Comparison of ENCODE assay signal across 22 cellular contexts in the genomic region with DNA sequence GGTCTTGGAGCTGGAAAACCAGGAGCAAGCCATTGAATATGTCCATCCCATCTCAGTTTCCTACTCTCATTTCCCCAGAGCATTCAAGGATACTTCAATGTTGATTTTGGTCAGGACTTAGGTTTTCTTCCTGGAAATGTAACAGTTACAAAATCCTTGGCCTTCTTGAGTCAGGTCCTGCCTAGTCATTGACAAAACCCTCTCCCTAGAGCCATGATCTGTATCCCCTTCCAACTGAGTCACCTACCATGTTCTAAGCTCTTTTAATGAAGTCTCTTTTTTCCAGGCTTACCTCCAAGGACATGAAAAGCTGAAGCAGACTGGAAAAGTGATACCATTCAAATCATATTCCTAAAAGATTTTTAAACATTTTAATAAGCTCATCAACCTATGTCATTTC.
DNase-seq lines count a peak whose midpoint lies in the region; ATAC-seq, FAIRE-seq and TF ChIP-seq lines count a peak whose summit lies in the region.
"Had no signal": no experiment of that assay in that cellular context is flagged by ENCODE, and none has a peak within 500 bp of the region (broad histone marks: within the 10 kb centered on the region; RNA-seq: fewer than 3 reads in every experiment).

No MANE protein-coding gene starts in this region.

- H3K36me3 ChIP-seq in right atrium auricular region, result no peaks in the 10 kb centered on the region
- no peaks in the 10 kb centered on the region for H3K36me3 ChIP-seq in bronchial epithelial cell (ENCODE audit: control insufficient read depth, insufficient read depth, low read length)
- H3K36me3 ChIP-seq in aorta (ENCODE audit: control insufficient read depth in 1 of 2, insufficient read depth in 2 of 2, low read length in 1 of 2), result no peaks in the 10 kb centered on the region
- H3K36me3 ChIP-seq: Peyer's patch had no signal

- no peak overlapping the region for H3K4me3 Mint-ChIP-seq in progenitor cell of endocrine pancreas (ENCODE audit: low read depth)
- H3K4me3 Mint-ChIP-seq: CD8-positive, alpha-beta memory T cell; IgD-negative memory B cell had no signal

- H3K4me1 Mint-ChIP-seq in progenitor cell of endocrine pancreas (ENCODE audit: low read depth), result no peaks in the 10 kb centered on the region
- H3K4me1 Mint-ChIP-seq: CD8-positive, alpha-beta memory T cell; IgD-negative memory B cell had no signal

- no peak overlapping the region for H3K27ac Mint-ChIP-seq in progenitor cell of endocrine pancreas
- H3K27ac Mint-ChIP-seq: CD8-positive, alpha-beta memory T cell; IgD-negative memory B cell had no signal

- peaks cover 6% of the 10 kb centered on the region for H3K9me3 Mint-ChIP-seq in progenitor cell of endocrine pancreas (ENCODE audit: low read depth)

- no peaks in the 10 kb centered on the region for H3K9me3 ChIP-seq in right atrium auricular region
- H3K9me3 ChIP-seq in aorta (ENCODE audit: control insufficient read depth, low read length), result no peaks in the 10 kb centered on the region
- H3K9me3 ChIP-seq: Peyer's patch had no signal

- H3K4me1 ChIP-seq in right atrium auricular region (no peaks in the 10 kb centered on the region), aorta (ENCODE audit: control insufficient read depth in 1 of 2, insufficient read depth in 2 of 2, low read length in 2 of 2) (no peaks in the 10 kb centered on the region)
- H3K4me1 ChIP-seq: Peyer's patch had no signal

- H3K27ac ChIP-seq in right atrium auricular region, result no peak overlapping the region
- H3K27ac ChIP-seq in aorta (ENCODE audit: low read depth in 1 of 2, low read length in 2 of 2), result no peak overlapping the region
- H3K27ac ChIP-seq: C4-2B, Peyer's patch, SK-N-MC had no signal

- no peaks in the 10 kb centered on the region for H3K36me3 Mint-ChIP-seq in progenitor cell of endocrine pancreas (ENCODE audit: insufficient read depth)
- H3K36me3 Mint-ChIP-seq: CD8-positive, alpha-beta memory T cell; IgD-negative memory B cell had no signal

- FAIRE-seq in bronchial epithelial cell (lab: Jason Lieb, UNC), result no peak
- FAIRE-seq: GM18507 had no signal

- peaks cover 7% of the 10 kb centered on the region for H3K27me3 Mint-ChIP-seq in progenitor cell of endocrine pancreas
- H3K27me3 Mint-ChIP-seq: CD8-positive, alpha-beta memory T cell; IgD-negative memory B cell had no signal

- H3K27me3 ChIP-seq in right atrium auricular region, result no peaks in the 10 kb centered on the region
- H3K27me3 ChIP-seq in bronchial epithelial cell (ENCODE audit: control insufficient read depth, insufficient read depth, low read length), result no peaks in the 10 kb centered on the region
- H3K27me3 ChIP-seq in aorta (ENCODE audit: control insufficient read depth in 1 of 2, insufficient read depth in 2 of 2, low read length in 1 of 2), result no peaks in the 10 kb centered on the region
- H3K27me3 ChIP-seq: Peyer's patch had no signal

- intact Hi-C loops in Right ventricle myocardium inferior (cut with DNase I), result no loop called here
- intact Hi-C loops in left ventricle myocardium superior (cut with micrococcal nuclease), result no loop called here
- intact Hi-C loops in aorta (cut with DNase I), result no loop called here

- DNase-seq in Right ventricle myocardium inferior (ENCODE audit: missing footprints) (no peak), right atrium auricular region (ENCODE audit: low spot score) (no peak), bronchial epithelial cell (ENCODE audit: low read depth) (peak; percentile 58), left ventricle myocardium superior (no peak), aorta (no peak), SK-N-DZ (ENCODE audit: low spot score) (no peak), progenitor cell of endocrine pancreas (ENCODE audit: low spot score, unreplicated experiment) (no peak)
- DNase-seq: 8988T; Calu3; CD8-positive, alpha-beta memory T cell; GDM1; MV-4-11; NCI-H1694; NCI-H2081; NCI-H2171; NCI-H524 treated with DMSO at 0.1 percent for 48 hours; Peyer's patch had no signal

- ATAC-seq in Right ventricle myocardium inferior (peak; percentile 60), left ventricle myocardium superior (peak; percentile 60), aorta (ENCODE audit: low FRiP score) (peak; percentile 60), GM21737 (IDR thresholded peaks at IDR 0.05; ENCODE audit: unreplicated experiment) (no peak)

- no peak for TF ChIP-seq CTCF in right atrium auricular region (IDR thresholded peaks at IDR 0.05)
- no peak for TF ChIP-seq CTCF in bronchial epithelial cell (IDR thresholded peaks at IDR 0.05; ENCODE audit: insufficient read depth, low read length, severe bottlenecking)
- TF ChIP-seq CTCF in progenitor cell of endocrine pancreas (IDR thresholded peaks at IDR 0.05; ENCODE audit: unreplicated experiment), result no peak

- H3K4me3 ChIP-seq in right atrium auricular region (no peak overlapping the region), bronchial epithelial cell (ENCODE audit: low read depth, low read length) (no peak overlapping the region), aorta (ENCODE audit: low read length in 2 of 2) (no peak overlapping the region)
- H3K4me3 ChIP-seq: Peyer's patch, SK-N-MC had no signal
